Comparison of ENCODE assay signal across 27 cellular contexts in the genomic region with DNA sequence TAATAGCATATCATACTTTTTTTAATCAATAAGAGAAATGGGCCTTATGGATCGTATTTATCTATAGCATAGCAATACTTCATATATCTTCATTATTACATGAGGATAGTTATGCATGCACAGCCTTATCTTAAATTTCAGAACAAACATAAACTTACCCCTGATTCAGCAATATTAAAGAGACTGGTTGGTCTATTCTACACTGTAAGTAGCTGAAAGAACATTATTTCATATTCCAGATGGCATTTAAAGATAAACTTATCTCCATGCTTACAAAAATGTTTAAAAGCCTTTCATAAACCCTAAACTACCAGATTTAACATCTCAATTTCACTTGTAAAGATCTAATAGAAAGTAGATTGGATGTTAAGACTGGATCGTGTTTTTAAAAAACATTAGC.
DNase-seq lines count a peak whose midpoint lies in the region; ATAC-seq, FAIRE-seq and TF ChIP-seq lines count a peak whose summit lies in the region.
"Had no signal": no experiment of that assay in that cellular context is flagged by ENCODE, and none has a peak within 500 bp of the region (broad histone marks: within the 10 kb centered on the region; RNA-seq: fewer than 3 reads in every experiment).

No MANE protein-coding gene starts in this region.

- dilution Hi-C loops in IMR-90 (cut with HindIII; ENCODE audit: low sequenced_read_pairs, unreplicated experiment): no loop called here

- TF ChIP-seq CTCF in HepG2 (CRISPR knock-in tag; IDR thresholded peaks at IDR 0.05) (no peak), right lobe of liver (IDR thresholded peaks at IDR 0.05) (no peak), IMR-90 (conservative IDR thresholded peaks at IDR 0.05; ENCODE audit: low read depth, low read length) (no peak), K562 (IDR thresholded peaks at IDR 0.05 in 2 of 3, conservative IDR thresholded peaks at IDR 0.05 in 1 of 3; ENCODE audit: insufficient read depth in 2 of 3, low read depth in 1 of 3, low read length in 3 of 3) (no peak), fibroblast of villous mesenchyme (IDR thresholded peaks at IDR 0.05; ENCODE audit: insufficient read depth, low read depth, low read length) (no peak), foreskin fibroblast (IDR thresholded peaks at IDR 0.05; ENCODE audit: low read depth, low read length) (no peak)

- H3K9ac ChIP-seq in HepG2 (ENCODE audit: insufficient read depth, low read depth, low read length) (no peak overlapping the region), IMR-90 (ENCODE audit: low read depth, low read length) (no peak overlapping the region), K562 (ENCODE audit: insufficient read depth in 1 of 2, low read depth in 2 of 2, low read length in 2 of 2) (no peak overlapping the region)
- H3K9ac ChIP-seq: BLaER1 had no signal

- H3K4me2 ChIP-seq in HepG2 (ENCODE audit: low read depth, low read length) (no peak overlapping the region), IMR-90 (ENCODE audit: low read depth, low read length) (no peak overlapping the region), K562 (ENCODE audit: insufficient read depth, low read length) (no peak overlapping the region)
- H3K4me2 ChIP-seq: BLaER1 had no signal

- intact Hi-C loops in HepG2 (cut with micrococcal nuclease; ENCODE audit: unreplicated experiment) (no loop called here), right lobe of liver (cut with DNase I) (no loop called here), IMR-90 (cut with micrococcal nuclease) (no loop called here), K562 (cut with micrococcal nuclease) (no loop called here), cardiac septum (cut with DNase I) (no loop called here)

- H3K79me2 ChIP-seq in HepG2 (ENCODE audit: insufficient read depth, low read length) (no peaks in the 10 kb centered on the region), K562 (ENCODE audit: control insufficient read depth, insufficient read depth, low read length) (no peaks in the 10 kb centered on the region)

- no peak overlapping the region for H2AK5ac ChIP-seq in IMR-90 (ENCODE audit: low read depth, low read length)

- H3K27me3 ChIP-seq in HepG2 (ENCODE audit: control insufficient read depth in 1 of 2, insufficient read depth in 2 of 2, low read length in 2 of 2) (no peaks in the 10 kb centered on the region; a peak in 1 of 5 replicates), right lobe of liver (no peaks in the 10 kb centered on the region), IMR-90 (ENCODE audit: control insufficient read depth, insufficient read depth, low read length) (no peaks in the 10 kb centered on the region), K562 (ENCODE audit: control insufficient read depth in 2 of 2, insufficient read depth in 2 of 2, low read length in 2 of 2) (peaks cover 0 to 4% of the 10 kb centered on the region in 2 experiments; a peak in 2 of 5 replicates)
- H3K27me3 ChIP-seq: BE2C, BLaER1 had no signal

- H3K79me1 ChIP-seq in IMR-90 (ENCODE audit: low read depth in 1 of 2, low read length in 2 of 2): no peaks in the 10 kb centered on the region

- WGBS in HepG2 (ENCODE audit: low lambda C conversion rate): 58% methylated on average over 2 of the region's 2 CpGs
- 78% methylated on average over 2 of the region's 2 CpGs for WGBS in right lobe of liver (ENCODE audit: insufficient coverage, low coverage, low lambda C conversion rate, missing lambda C conversion rate)
- no CpG with 5 or more reads among the region's 2 CpGs for WGBS in IMR-90 (ENCODE audit: extremely low coverage in 2 of 2, insufficient read length in 1 of 2), 2 experiments
- WGBS in K562 (ENCODE audit: insufficient coverage, low coverage, missing lambda C conversion rate): 0% methylated on average over 2 of the region's 2 CpGs

- no peak overlapping the region for H3K4me3 ChIP-seq in HepG2 (replicated peaks in 1 of 3; ENCODE audit: insufficient read depth in 1 of 3, low read depth in 2 of 3, low read length in 3 of 3)
- H3K4me3 ChIP-seq in right lobe of liver: no peak overlapping the region
- H3K4me3 ChIP-seq in IMR-90 (ENCODE audit: insufficient read depth, low read depth, low read length): no peak overlapping the region
- no peak overlapping the region for H3K4me3 ChIP-seq in K562
- no peak overlapping the region for H3K4me3 ChIP-seq in fibroblast of villous mesenchyme (ENCODE audit: low read depth, low read length)
- no peak overlapping the region for H3K4me3 ChIP-seq in foreskin fibroblast (ENCODE audit: low read depth in 1 of 2, low read length in 2 of 2)
- H3K4me3 ChIP-seq: BLaER1, GM12878 had no signal

- H4K91ac ChIP-seq in IMR-90 (ENCODE audit: insufficient read depth, low read depth, low read length): no peak overlapping the region

- no peak overlapping the region for H3K4ac ChIP-seq in IMR-90 (ENCODE audit: low read depth, low read length)

- H2BK120ac ChIP-seq in IMR-90 (ENCODE audit: low read depth, low read length): no peak overlapping the region

- no peak overlapping the region for H2BK5ac ChIP-seq in IMR-90 (ENCODE audit: low read depth, low read length, poor library complexity, severe bottlenecking)

- in situ Hi-C loops in HepG2 (cut with HindIII; ENCODE audit: extremely low pct_ligation_motif_present, low pct_unique_long_range_greater_than_20kb): no loop called here
- in situ Hi-C loops in IMR-90 (cut with MboI; ENCODE audit: low sequenced_read_pairs): no loop called here
- in situ Hi-C loops in K562 (cut with MboI): no loop called here

- no peak overlapping the region for H2BK20ac ChIP-seq in IMR-90 (ENCODE audit: low read depth, low read length)

- H2AFZ ChIP-seq in HepG2 (ENCODE audit: low read length) (no peak overlapping the region), IMR-90 (replicated peaks; ENCODE audit: low read length, poor library complexity) (no peak overlapping the region), K562 (ENCODE audit: low read depth, low read length) (no peak overlapping the region)

- H2AK9ac ChIP-seq in IMR-90 (replicated peaks; ENCODE audit: low read depth, low read length, poor library complexity): no peak overlapping the region

- no peak overlapping the region for H3K14ac ChIP-seq in IMR-90 (replicated peaks; ENCODE audit: low read depth, low read length)

- TF ChIP-seq RAD21 in HepG2 (CRISPR knock-in tag; IDR thresholded peaks at IDR 0.05): no peak
- TF ChIP-seq RAD21 in IMR-90 (IDR thresholded peaks at IDR 0.05; ENCODE audit: low read length): no peak
- TF ChIP-seq RAD21 in K562 (CRISPR knock-in tag; conservative IDR thresholded peaks at IDR 0.05 in 1 of 2, IDR thresholded peaks at IDR 0.05 in 1 of 2): no peak

- POLR2A ChIA-PET in HepG2 (lab: Yijun Ruan, JAX): no interaction called here
- POLR2A ChIA-PET in IMR-90 (lab: Charles Lee; ENCODE audit: unreplicated experiment): no interaction called here
- POLR2A ChIA-PET in K562 (lab: Yijun Ruan, JAX): no interaction called here

- H3K36me3 ChIP-seq in HepG2 (replicated peaks in 1 of 2; ENCODE audit: control insufficient read depth in 1 of 2, insufficient read depth in 2 of 2, low read length in 2 of 2): no peaks in the 10 kb centered on the region
- H3K36me3 ChIP-seq in right lobe of liver: no peaks in the 10 kb centered on the region
- no peaks in the 10 kb centered on the region for H3K36me3 ChIP-seq in IMR-90 (ENCODE audit: control insufficient read depth, insufficient read depth, low read length)
- no peaks in the 10 kb centered on the region for H3K36me3 ChIP-seq in K562 (ENCODE audit: control insufficient read depth, insufficient read depth, low read length)
- H3K36me3 ChIP-seq: BE2C, BLaER1 had no signal

- no peak overlapping the region for H2BK15ac ChIP-seq in IMR-90 (ENCODE audit: low read depth, low read length)

- no peak for TF ChIP-seq POLR2A in HepG2 (IDR thresholded peaks at IDR 0.05; ENCODE audit: insufficient read depth in 1 of 2, low read depth in 2 of 2, low read length in 2 of 2)
- TF ChIP-seq POLR2A in right lobe of liver (IDR thresholded peaks at IDR 0.05): no peak
- no peak for TF ChIP-seq POLR2A in IMR-90 (IDR thresholded peaks at IDR 0.05; ENCODE audit: low read depth, low read length)
- no peak for TF ChIP-seq POLR2A in K562 (conservative IDR thresholded peaks at IDR 0.05)

- no peaks in the 10 kb centered on the region for H3K9me1 ChIP-seq in IMR-90 (ENCODE audit: insufficient read depth, low read length)
- H3K9me1 ChIP-seq in K562 (ENCODE audit: control insufficient read depth, insufficient read depth, low read length): no peaks in the 10 kb centered on the region

- H3K18ac ChIP-seq in IMR-90 (ENCODE audit: low read depth, low read length): no peak overlapping the region

- no peaks in the 10 kb centered on the region for H3K4me1 ChIP-seq in HepG2 (ENCODE audit: insufficient read depth, low read length)
- H3K4me1 ChIP-seq in right lobe of liver: no peaks in the 10 kb centered on the region
- H3K4me1 ChIP-seq in IMR-90 (ENCODE audit: control insufficient read depth, insufficient read depth, low read length): no peaks in the 10 kb centered on the region
- no peaks in the 10 kb centered on the region for H3K4me1 ChIP-seq in K562 (replicated peaks in 1 of 2; ENCODE audit: control insufficient read depth in 2 of 2, insufficient read depth in 2 of 2, low read length in 2 of 2)
- H3K4me1 ChIP-seq: BE2C, BLaER1 had no signal

- H3K9me3 ChIP-seq in HepG2 (ENCODE audit: low read length): no peaks in the 10 kb centered on the region
- no peaks in the 10 kb centered on the region for H3K9me3 ChIP-seq in right lobe of liver
- no peaks in the 10 kb centered on the region for H3K9me3 ChIP-seq in IMR-90 (ENCODE audit: control insufficient read depth, insufficient read depth, low read length)
- no peaks in the 10 kb centered on the region for H3K9me3 ChIP-seq in K562 (replicated peaks; ENCODE audit: control insufficient read depth, insufficient read depth, low read depth, low read length)
- H3K9me3 ChIP-seq: BE2C, BLaER1 had no signal

- H4K8ac ChIP-seq in IMR-90 (ENCODE audit: low read depth in 2 of 2, low read length in 2 of 2): no peak overlapping the region

- no peak for ATAC-seq in HepG2
- no peak for ATAC-seq in right lobe of liver
- ATAC-seq in IMR-90 (ENCODE audit: low read depth): no peak
- no peak for ATAC-seq in K562
- ATAC-seq: GM12878 had no signal

- CTCF ChIA-PET in HepG2 (lab: Yijun Ruan, JAX; ENCODE audit: low intra/inter-chr PET ratio, low total read pairs) (no interaction called here), IMR-90 (lab: Yijun Ruan, JAX) (no interaction called here), K562 (lab: Yijun Ruan, JAX; ENCODE audit: low intra/inter-chr PET ratio) (no interaction called here)

- BruUV-seq in HepG2 (replicated peaks; lab: Mats Ljungman, UMichigan) (no TSS peak), IMR-90 (replicated peaks; lab: Mats Ljungman, UMichigan) (no TSS peak), K562 (replicated peaks; lab: Mats Ljungman, UMichigan) (no TSS peak)

- no peak overlapping the region for H3K56ac ChIP-seq in IMR-90 (ENCODE audit: extremely low read depth, insufficient read depth, low read length)

- TF ChIP-seq EP300 in HepG2 (IDR thresholded peaks at IDR 0.05; ENCODE audit: low read depth in 2 of 2, low read length in 2 of 2) (no peak), HepG2 (CRISPR knock-in tag; IDR thresholded peaks at IDR 0.05; ENCODE audit: borderline replicate concordance) (no peak), K562 (IDR thresholded peaks at IDR 0.05; ENCODE audit: low read length) (no peak)

- H4K20me1 ChIP-seq in HepG2 (ENCODE audit: insufficient read depth, low read length) (no peaks in the 10 kb centered on the region), IMR-90 (ENCODE audit: insufficient read depth, low read length) (no peaks in the 10 kb centered on the region), K562 (replicated peaks; ENCODE audit: control insufficient read depth, insufficient read depth, low read length) (no peaks in the 10 kb centered on the region)
- H4K20me1 ChIP-seq: BLaER1 had no signal

- no peak overlapping the region for H3K23ac ChIP-seq in IMR-90 (ENCODE audit: low read depth, low read length)

- no peak for DNase-seq in HepG2 (ENCODE audit: low spot score)
- DNase-seq in right lobe of liver: no peak
- DNase-seq in IMR-90: no peak
- no peak for DNase-seq in K562 (ENCODE audit: extremely low read depth in 1 of 4, low spot score in 3 of 4)
- DNase-seq in fibroblast of villous mesenchyme (ENCODE audit: low read depth): peak; percentile 59
- no peak for DNase-seq in cardiac septum (ENCODE audit: low spot score)
- no peak for DNase-seq in foreskin fibroblast
- no peak for DNase-seq in activated naive CD4-positive, alpha-beta T cell treated with anti-CD3 and anti-CD28 coated beads, Interleukin-2, amount 50 U/mL, for 16 hours
- DNase-seq: ACHN; BE2C; C1 segment of cervical spinal cord; CD4-positive, alpha-beta memory T cell; CD4-positive, CD25-positive, alpha-beta regulatory T cell; CD8-positive, alpha-beta memory T cell; COR-L47; DMS 273 treated with DMSO at 0.1 percent for 48 hours; DMS153; DMS53; DMS79; DND-41; EL; GDM1 had no signal

- FAIRE-seq in HepG2 (lab: Jason Lieb, UNC) (no peak), K562 (lab: Jason Lieb, UNC) (no peak)
- FAIRE-seq: GM12878, GM12892, GM18507 had no signal

- no peak overlapping the region for H4K5ac ChIP-seq in IMR-90 (ENCODE audit: low read depth, low read length)

- no peak overlapping the region for H3K27ac ChIP-seq in HepG2 (ENCODE audit: extremely low read length, insufficient read depth, low read length)
- no peak overlapping the region for H3K27ac ChIP-seq in right lobe of liver
- H3K27ac ChIP-seq in IMR-90 (ENCODE audit: insufficient read depth, low read length): no peak overlapping the region
- no peak overlapping the region for H3K27ac ChIP-seq in K562 (ENCODE audit: extremely low read depth, low read depth, low read length)
- H3K27ac ChIP-seq: 22Rv1, BLaER1 had no signal

Comparison
In these comparisons a context has a peak if more than half of its experiments do, and no peak if none do; other contexts are left out.
1. Of the 241 proteins assayed by ChIP-seq in both HepG2 and K562: peak only in HepG2: MAFK; only in K562: MAFG; in both: MAFF; in neither: 238.